Comparison of ENCODE assay signal across 15 cellular contexts in genomic region chr10:102672822-102673200, GRCh38. TPM values are rescaled to one million over a fixed set of nuclear protein-coding genes. Genes with fewer than 3 reads are reported as not detected.
DNase-seq lines count a peak whose midpoint lies in the region; TF ChIP-seq lines count a peak whose summit lies in the region.
"Had no signal": no experiment of that assay in that cellular context is flagged by ENCODE, and none has a peak within 500 bp of the region (broad histone marks: within the 10 kb centered on the region; RNA-seq: fewer than 3 reads in every experiment).

No MANE protein-coding gene starts in this region.

- H3K4me1 ChIP-seq in cardiac muscle cell (ENCODE audit: low read depth) (peaks cover 82% of the 10 kb centered on the region), ascending aorta (peaks cover 15 to 33% of the 10 kb centered on the region in 2 donors), mesenchymal stem cell (ENCODE audit: control insufficient read depth, insufficient read depth, low read depth, low read length) (peaks cover 50% of the 10 kb centered on the region)

- H3K14ac ChIP-seq in mesenchymal stem cell (ENCODE audit: low read length in 2 of 2) = no peak overlapping the region

- H3K18ac ChIP-seq in mesenchymal stem cell (ENCODE audit: low read depth in 1 of 2, low read length in 2 of 2) = peak overlapping the region in 1 of 2 experiments; percentile 67

- no peaks in the 10 kb centered on the region for H3K9me3 Mint-ChIP-seq in type B pancreatic cell
- H3K9me3 Mint-ChIP-seq in endothelial cell (ENCODE audit: unreplicated experiment) = no peaks in the 10 kb centered on the region
- H3K9me3 Mint-ChIP-seq: naive B cell had no signal

- H3K9me3 ChIP-seq in cardiac muscle cell (ENCODE audit: low read depth) = no peaks in the 10 kb centered on the region
- no peaks in the 10 kb centered on the region for H3K9me3 ChIP-seq in ascending aorta
- no peaks in the 10 kb centered on the region for H3K9me3 ChIP-seq in mesenchymal stem cell (ENCODE audit: control insufficient read depth, low read length)
- H3K9me3 ChIP-seq: body of pancreas had no signal

- intact Hi-C loops in cardiac septum (cut with DNase I) = no loop called here
- intact Hi-C loops in ascending aorta (cut with DNase I) = no loop called here

- H3K27me3 Mint-ChIP-seq in type B pancreatic cell (no peaks in the 10 kb centered on the region), endothelial cell (ENCODE audit: unreplicated experiment) (peaks cover 13% of the 10 kb centered on the region)
- H3K27me3 Mint-ChIP-seq: naive B cell had no signal

- H3K4me2 ChIP-seq in mesenchymal stem cell (ENCODE audit: low read length, poor library complexity, severe bottlenecking) = no peak overlapping the region

- WGBS in mesenchymal stem cell = 100% methylated on average over 1 of the region's 1 CpG

- no peak overlapping the region for H4K8ac ChIP-seq in mesenchymal stem cell (ENCODE audit: low read length)

- TF ChIP-seq CTCF in cardiac muscle cell (IDR thresholded peaks at IDR 0.05; ENCODE audit: low read depth, low read length) (no peak), ascending aorta (IDR thresholded peaks at IDR 0.05) (no peak), type B pancreatic cell (conservative IDR thresholded peaks at IDR 0.05) (no peak), endothelial cell (IDR thresholded peaks at IDR 0.05; ENCODE audit: unreplicated experiment) (no peak)

- H3K4me1 Mint-ChIP-seq in type B pancreatic cell (ENCODE audit: unreplicated experiment) (peaks cover 61% of the 10 kb centered on the region), endothelial cell (ENCODE audit: unreplicated experiment) (peaks cover 39% of the 10 kb centered on the region)

- H3K4me3 ChIP-seq in cardiac muscle cell (no peak overlapping the region), ascending aorta (no peak overlapping the region), mesenchymal stem cell (ENCODE audit: insufficient read depth in 1 of 2, low read depth in 1 of 2, low read length in 2 of 2) (no peak overlapping the region)
- H3K4me3 ChIP-seq: body of pancreas, K562 had no signal

- no peak overlapping the region for H3K23ac ChIP-seq in mesenchymal stem cell (ENCODE audit: low read length in 2 of 2)

- DNase-seq in cardiac muscle cell (ENCODE audit: low read depth in 1 of 2, low spot score in 1 of 2) = no peak
- DNase-seq in cardiac septum (ENCODE audit: low spot score) = no peak
- no peak for DNase-seq in ascending aorta (ENCODE audit: low spot score in 2 of 2)
- DNase-seq in mesenchymal stem cell = no peak
- DNase-seq in GM19240 (ENCODE audit: insufficient read length, low spot score) = no peak
- no peak for DNase-seq in type B pancreatic cell (ENCODE audit: extremely low spot score, unreplicated experiment)
- DNase-seq in endothelial cell (ENCODE audit: low spot score) = no peak
- DNase-seq: Calu3, naive B cell, NCI-H1092 treated with DMSO at 0.1 percent for 48 hours, WERI-Rb-1 had no signal

- no peak overlapping the region for H3K9ac ChIP-seq in mesenchymal stem cell (ENCODE audit: low read length)

- H3K79me1 ChIP-seq in mesenchymal stem cell (replicated peaks; ENCODE audit: low read length, poor library complexity, severe bottlenecking) = peaks cover 3% of the 10 kb centered on the region

- H3K4me3 Mint-ChIP-seq in type B pancreatic cell (no peak overlapping the region), endothelial cell (ENCODE audit: unreplicated experiment) (no peak overlapping the region)

- no peak overlapping the region for H2BK15ac ChIP-seq in mesenchymal stem cell (ENCODE audit: low read depth, poor library complexity, severe bottlenecking)

- H4K91ac ChIP-seq in mesenchymal stem cell (ENCODE audit: low read length) = no peak overlapping the region

- H3K36me3 ChIP-seq in cardiac muscle cell (no peaks in the 10 kb centered on the region), ascending aorta (no peaks in the 10 kb centered on the region), mesenchymal stem cell (ENCODE audit: control insufficient read depth in 1 of 2, insufficient read depth in 2 of 2, low read depth in 1 of 2, low read length in 2 of 2) (peaks cover 0 to 5% of the 10 kb centered on the region in 2 experiments)
- H3K36me3 ChIP-seq: WERI-Rb-1 had no signal

- H3K27me3 ChIP-seq in cardiac muscle cell (no peaks in the 10 kb centered on the region), ascending aorta (no peaks in the 10 kb centered on the region), mesenchymal stem cell (ENCODE audit: control insufficient read depth in 1 of 2, insufficient read depth in 1 of 2, low read length in 2 of 2) (no peaks in the 10 kb centered on the region)
- H3K27me3 ChIP-seq: body of pancreas had no signal

- H2BK120ac ChIP-seq in mesenchymal stem cell (ENCODE audit: low read depth, low read length) = no peak overlapping the region

- peak overlapping the region; percentile 89 for H3K27ac ChIP-seq in cardiac muscle cell
- H3K27ac ChIP-seq in ascending aorta = peak overlapping the region; percentile 77 to 78
- no peak overlapping the region for H3K27ac ChIP-seq in mesenchymal stem cell (ENCODE audit: low read length, poor library complexity, severe bottlenecking)
- H3K27ac ChIP-seq in temporal lobe (ENCODE audit: low read depth, low read length) = peak overlapping the region; percentile 37
- H3K27ac ChIP-seq: HL-60 had no signal

- peak overlapping the region; percentile 76 for H2AK5ac ChIP-seq in mesenchymal stem cell (ENCODE audit: low read length, severe bottlenecking)

- H3K27ac Mint-ChIP-seq in type B pancreatic cell (no peak overlapping the region), endothelial cell (ENCODE audit: unreplicated experiment) (no peak overlapping the region)

- H3K36me3 Mint-ChIP-seq in type B pancreatic cell = no peaks in the 10 kb centered on the region
- H3K36me3 Mint-ChIP-seq in endothelial cell (ENCODE audit: low read depth, unreplicated experiment) = no peaks in the 10 kb centered on the region
- H3K36me3 Mint-ChIP-seq: naive B cell had no signal

- no peak overlapping the region for H3K4ac ChIP-seq in mesenchymal stem cell (ENCODE audit: low read depth in 1 of 2, low read length in 2 of 2)

- H2AFZ ChIP-seq in mesenchymal stem cell (ENCODE audit: low read depth, low read length) = no peak overlapping the region

- no peak overlapping the region for H2BK5ac ChIP-seq in mesenchymal stem cell (ENCODE audit: low read depth, low read length, poor library complexity, severe bottlenecking)

- H2BK12ac ChIP-seq in mesenchymal stem cell (ENCODE audit: low read length in 2 of 2) = peak overlapping the region in 1 of 2 experiments; percentile 37

RNA-seq across cellular contexts. Expression of gene TRIM8, which starts 28.5 kb away (rescaled TPM):
- total RNA-seq in cardiac muscle cell (100 and 130 TPM in 2 replicates), cardiac septum (99.6 TPM), ascending aorta (216 TPM), temporal lobe (27.0 TPM), type B pancreatic cell (ENCODE audit: low replicate concordance) (81.6 and 124 TPM in 2 replicates), endothelial cell (ENCODE audit: unreplicated experiment) (219 TPM)
- 59.8 and 65.6 TPM in 2 replicates for polyA plus RNA-seq in cardiac muscle cell
- polyA plus RNA-seq in mesenchymal stem cell (2013, experiment 1 of 2) = 113 TPM
- polyA plus RNA-seq in mesenchymal stem cell (2013, experiment 2 of 2) = 115 TPM

RNA-seq across cellular contexts. Expression of gene ARL3, which starts 41.4 kb away (rescaled TPM):
- total RNA-seq in cardiac muscle cell (16.3 and 24.5 TPM in 2 replicates), cardiac septum (13.1 TPM), ascending aorta (2.0 TPM), temporal lobe (32.5 TPM), type B pancreatic cell (ENCODE audit: low replicate concordance) (12.2 and 15.8 TPM in 2 replicates), endothelial cell (ENCODE audit: unreplicated experiment) (9.0 TPM)
- 42.2 and 47.3 TPM in 2 replicates for polyA plus RNA-seq in cardiac muscle cell
- polyA plus RNA-seq in mesenchymal stem cell (2013, experiment 1 of 2) = 24.6 TPM
- 25.9 TPM for polyA plus RNA-seq in mesenchymal stem cell (2013, experiment 2 of 2)

RNA-seq across cellular contexts. Expression of gene SFXN2, which starts 41.6 kb away (rescaled TPM):
- total RNA-seq in cardiac muscle cell = 10.5 and 14.2 TPM in 2 replicates
- polyA plus RNA-seq in cardiac muscle cell = 18.6 and 26.1 TPM in 2 replicates
- total RNA-seq in cardiac septum = 2.8 TPM
- 2.1 TPM for total RNA-seq in ascending aorta
- 3.8 TPM for polyA plus RNA-seq in mesenchymal stem cell (2013, experiment 1 of 2)
- polyA plus RNA-seq in mesenchymal stem cell (2013, experiment 2 of 2) = 3.7 TPM
- 3.4 TPM for total RNA-seq in temporal lobe
- 27.8 and 35.8 TPM in 2 replicates for total RNA-seq in type B pancreatic cell (ENCODE audit: low replicate concordance)
- 6.3 TPM for total RNA-seq in endothelial cell (ENCODE audit: unreplicated experiment)
